ENCODE assay signal across 8 cellular contexts in the genomic region with DNA sequence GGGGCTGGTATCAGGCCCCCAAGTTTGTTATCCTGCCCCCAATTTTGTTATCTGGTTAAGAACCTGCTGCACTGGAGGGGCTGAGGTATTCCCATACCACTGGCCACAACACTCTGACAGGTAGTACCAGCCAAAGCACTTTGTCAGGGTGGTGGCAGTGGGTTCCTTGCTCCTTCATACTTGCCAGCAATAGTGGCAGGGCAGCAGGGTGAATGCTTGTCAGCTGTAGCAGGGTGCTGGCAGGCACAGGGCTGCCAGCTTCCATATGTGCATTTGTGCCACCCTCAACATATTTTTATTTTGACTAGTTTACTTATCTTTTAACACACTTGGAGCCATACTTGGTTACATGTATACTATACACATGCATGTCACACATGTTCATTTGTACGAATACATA.
"Had no signal": no experiment of that assay in that cellular context is flagged by ENCODE, and none has a peak within 500 bp of the region (broad histone marks: within the 10 kb centered on the region; RNA-seq: fewer than 3 reads in every experiment).

No MANE protein-coding gene starts in this region.

- H2AFZ ChIP-seq: GM23248 had no signal

- DNase-seq: GM23248, GOT3, H7, HFFc6 had no signal

- H3K27ac ChIP-seq: GM23248, HL-60 had no signal

- ATAC-seq: HCT116, HepG2 had no signal

- H3K4me1 ChIP-seq: HAP-1 had no signal

- H3K9me3 ChIP-seq: HAP-1 had no signal

- H3K4me3 ChIP-seq: GM23248, HAP-1 had no signal

- H3K36me3 ChIP-seq: HAP-1 had no signal
